In genomic region chr11:13354335-13354734, GRCh38 we compare ENCODE assay signal across 11 cellular contexts.
A peak's percentile ranks its signal among the peaks of the same experiment; 100 is the strongest.
DNase-seq lines count a peak whose midpoint lies in the region; ATAC-seq, FAIRE-seq and TF ChIP-seq lines count a peak whose summit lies in the region.
"Had no signal": no experiment of that assay in that cellular context is flagged by ENCODE, and none has a peak within 500 bp of the region (broad histone marks: within the 10 kb centered on the region; RNA-seq: fewer than 3 reads in every experiment).

No MANE protein-coding gene starts in this region.

- H3K79me2 ChIP-seq in Karpas-422 (ENCODE audit: low read length) (no peaks in the 10 kb centered on the region), K562 (ENCODE audit: control insufficient read depth, insufficient read depth, low read length) (no peaks in the 10 kb centered on the region), mesendoderm (ENCODE audit: control insufficient read depth, insufficient read depth, low read length) (no peaks in the 10 kb centered on the region)

- peak; percentile 82 for ATAC-seq in K562
- ATAC-seq in GM18867 (IDR thresholded peaks at IDR 0.05; ENCODE audit: unreplicated experiment) = no peak

- no peaks in the 10 kb centered on the region for H3K9me1 ChIP-seq in K562 (ENCODE audit: control insufficient read depth, insufficient read depth, low read length)

- no peak overlapping the region for H2BK15ac ChIP-seq in mesendoderm (replicated peaks; ENCODE audit: low read depth)

- TF ChIP-seq POLR2A in K562 (conservative IDR thresholded peaks at IDR 0.05) = no peak

- H3K56ac ChIP-seq in mesendoderm (ENCODE audit: low read length) = no peak overlapping the region

- H2AK5ac ChIP-seq in mesendoderm (ENCODE audit: low read length) = no peak overlapping the region

- H3K36me3 ChIP-seq in Karpas-422 (ENCODE audit: insufficient read depth, low read length) (no peaks in the 10 kb centered on the region), K562 (ENCODE audit: control insufficient read depth, insufficient read depth, low read length) (no peaks in the 10 kb centered on the region), mesendoderm (ENCODE audit: control insufficient read depth, insufficient read depth, low read length) (no peaks in the 10 kb centered on the region)

- H3K4me1 ChIP-seq in Karpas-422 (ENCODE audit: low read length) = no peaks in the 10 kb centered on the region
- 0 out of 5 replicates have a peak, but pooled peaks cover 0 to 3% of the 10 kb centered on the region in 2 experiments for H3K4me1 ChIP-seq in K562 (replicated peaks in 1 of 2; ENCODE audit: control insufficient read depth in 2 of 2, insufficient read depth in 2 of 2, low read length in 2 of 2)
- no peaks in the 10 kb centered on the region for H3K4me1 ChIP-seq in mesendoderm (ENCODE audit: control insufficient read depth, low read depth, low read length)

- no peak for TF ChIP-seq EP300 in K562 (IDR thresholded peaks at IDR 0.05; ENCODE audit: low read length)

- H3K27me3 ChIP-seq in Karpas-422 (ENCODE audit: low read length) (no peaks in the 10 kb centered on the region), K562 (ENCODE audit: control insufficient read depth in 2 of 2, insufficient read depth in 2 of 2, low read length in 2 of 2) (peaks cover 18 to 29% of the 10 kb centered on the region in 2 experiments; a peak in 3 of 5 replicates), mesendoderm (ENCODE audit: insufficient read depth, low read length, poor library complexity) (no peaks in the 10 kb centered on the region)

- H3K27ac ChIP-seq in Karpas-422 (ENCODE audit: low read length) = no peak overlapping the region
- H3K27ac ChIP-seq in K562 (ENCODE audit: extremely low read depth, low read depth, low read length) = no peak overlapping the region
- H3K27ac ChIP-seq in mesendoderm (ENCODE audit: low read depth, low read length) = no peak overlapping the region
- H3K27ac ChIP-seq: thoracic aorta had no signal

- 6% methylated on average over 6 of the region's 6 CpGs for WGBS in K562 (ENCODE audit: insufficient coverage, low coverage, missing lambda C conversion rate)
- WGBS in mesendoderm (ENCODE audit: extremely low coverage, insufficient coverage, low lambda C conversion rate) = no CpG with 5 or more reads among the region's 6 CpGs

- H3K9ac ChIP-seq in Karpas-422 (ENCODE audit: low read length) (no peak overlapping the region), K562 (ENCODE audit: insufficient read depth in 1 of 2, low read depth in 2 of 2, low read length in 2 of 2) (no peak overlapping the region), mesendoderm (ENCODE audit: low read length) (no peak overlapping the region)

- H4K5ac ChIP-seq in mesendoderm (ENCODE audit: low read length) = no peak overlapping the region

- no peak overlapping the region for H2BK120ac ChIP-seq in mesendoderm (ENCODE audit: low read depth, low read length)

- peak; percentile 33 to 68 (median 52); a peak in 5 of 6 replicates for TF ChIP-seq CTCF in K562 (IDR thresholded peaks at IDR 0.05 in 2 of 3, conservative IDR thresholded peaks at IDR 0.05 in 1 of 3; ENCODE audit: insufficient read depth in 2 of 3, low read depth in 1 of 3, low read length in 3 of 3)

- H3K4me3 ChIP-seq in Karpas-422 (ENCODE audit: low read length) (no peak overlapping the region), K562 (no peak overlapping the region), mesendoderm (ENCODE audit: low read length) (no peak overlapping the region)
- H3K4me3 ChIP-seq: thoracic aorta had no signal

- H4K20me1 ChIP-seq in Karpas-422 (ENCODE audit: insufficient read depth, low read depth, low read length) (no peaks in the 10 kb centered on the region), K562 (replicated peaks; ENCODE audit: control insufficient read depth, insufficient read depth, low read length) (no peaks in the 10 kb centered on the region)

- CTCF ChIA-PET in K562 (lab: Yijun Ruan, JAX; ENCODE audit: low intra/inter-chr PET ratio) = interaction anchor here (0.6 kb wide), 1 partner anchor 64 kb away, joined by 3 read pairs; no protein-coding TSS in a partner anchor

- POLR2A ChIA-PET in K562 (lab: Yijun Ruan, JAX) = interaction anchor here (0.6 to 1.3 kb wide), 3 partner anchors 9 to 20 kb away, joined by 3 read pairs; no protein-coding TSS in a partner anchor

- no peak overlapping the region for H2BK5ac ChIP-seq in mesendoderm (ENCODE audit: low read length)

- in situ Hi-C loops in K562 (cut with MboI) = no loop called here

- no peak overlapping the region for H3K18ac ChIP-seq in mesendoderm (ENCODE audit: low read length)

- no peak overlapping the region for H3K4ac ChIP-seq in mesendoderm (ENCODE audit: low read depth, low read length)

- no peaks in the 10 kb centered on the region for H3K9me3 ChIP-seq in Karpas-422 (ENCODE audit: low read length)
- H3K9me3 ChIP-seq in K562 (replicated peaks; ENCODE audit: control insufficient read depth, insufficient read depth, low read depth, low read length) = no peaks in the 10 kb centered on the region
- H3K9me3 ChIP-seq: thoracic aorta had no signal

- intact Hi-C loops in K562 (cut with micrococcal nuclease) (loop anchor here (10.0 kb wide), 1 partner anchor 110 kb away; the partner anchor contains the start of gene BTBD10), cardiac septum (cut with DNase I) (no loop called here)

- no peak overlapping the region for H3K23ac ChIP-seq in mesendoderm (ENCODE audit: low read length)

- peak; percentile 81 for FAIRE-seq in K562 (lab: Jason Lieb, UNC)

- no TSS peak for BruUV-seq in K562 (replicated peaks; lab: Mats Ljungman, UMichigan)

- TF ChIP-seq RAD21 in K562 (CRISPR knock-in tag; conservative IDR thresholded peaks at IDR 0.05 in 1 of 2, IDR thresholded peaks at IDR 0.05 in 1 of 2) = peak; percentile 20 to 68; a peak in 2 of 4 replicates

- H3K9me2 ChIP-seq in Karpas-422 (replicated peaks; ENCODE audit: insufficient read depth, low read length) = no peaks in the 10 kb centered on the region

- H2AFZ ChIP-seq in Karpas-422 (ENCODE audit: low read length) (no peak overlapping the region), K562 (ENCODE audit: low read depth, low read length) (no peak overlapping the region)

- DNase-seq in ELR (ENCODE audit: low read depth) (peak; percentile 37), Karpas-422 (peak; percentile 65), K562 (ENCODE audit: extremely low read depth in 1 of 4, low spot score in 3 of 4) (peak; percentile 19 to 41 (median 23)), mesendoderm (peak; percentile 80), NCI-H1048 (lab: John Stamatoyannopoulos, UW) (no peak), cardiac septum (ENCODE audit: low spot score) (no peak), HK-2 (ENCODE audit: unreplicated experiment) (no peak)
- DNase-seq: activated gamma-delta T cell, SHP77 had no signal

- H3K79me1 ChIP-seq in mesendoderm (ENCODE audit: low read length) = no peaks in the 10 kb centered on the region

- H3K4me2 ChIP-seq in Karpas-422 (ENCODE audit: low read depth, low read length, poor library complexity, severe bottlenecking) (no peak overlapping the region), K562 (ENCODE audit: insufficient read depth, low read length) (no peak overlapping the region), mesendoderm (ENCODE audit: low read length) (no peak overlapping the region)

- no peak overlapping the region for H4K8ac ChIP-seq in mesendoderm (ENCODE audit: low read depth, low read length)

TF ChIP-seq in K562, 482 proteins besides CTCF, POLR2A, EP300 and RAD21:
- TF ChIP-seq ZKSCAN3 (CRISPR knock-in tag; IDR thresholded peaks at IDR 0.05) (no peak), ADNP (tag; IDR thresholded peaks at IDR 0.05) (no peak), SMAD4 (CRISPR knock-in tag; conservative IDR thresholded peaks at IDR 0.05) (no peak), MYBL2 (IDR thresholded peaks at IDR 0.05; ENCODE audit: low read depth) (no peak), MYBL2 (CRISPR knock-in tag; IDR thresholded peaks at IDR 0.05; ENCODE audit: borderline replicate concordance) (no peak), ZNF77 (CRISPR knock-in tag; IDR thresholded peaks at IDR 0.05) (no peak), GABPA (tag; conservative IDR thresholded peaks at IDR 0.05; ENCODE audit: low read depth) (no peak), HMGN3 (IDR thresholded peaks at IDR 0.05; ENCODE audit: borderline replicate concordance, extremely low read depth, insufficient read length, low read depth, low read length) (no peak), PTBP1 (IDR thresholded peaks at IDR 0.05; ENCODE audit: low read depth, low read length) (no peak), SIRT6 (IDR thresholded peaks at IDR 0.05; ENCODE audit: low read depth, low read length) (no peak), OTX1 (CRISPR knock-in tag; IDR thresholded peaks at IDR 0.05) (no peak), SIX5 (IDR thresholded peaks at IDR 0.05; ENCODE audit: borderline replicate concordance in 1 of 2, insufficient read depth in 1 of 2, low read depth in 1 of 2, low read length in 2 of 2) (no peak), ZBTB8A (IDR thresholded peaks at IDR 0.05; ENCODE audit: partially characterized antibody) (no peak), DIDO1 (tag; IDR thresholded peaks at IDR 0.05; ENCODE audit: low read depth) (no peak)
- TF ChIP-seq, protein P1, sequence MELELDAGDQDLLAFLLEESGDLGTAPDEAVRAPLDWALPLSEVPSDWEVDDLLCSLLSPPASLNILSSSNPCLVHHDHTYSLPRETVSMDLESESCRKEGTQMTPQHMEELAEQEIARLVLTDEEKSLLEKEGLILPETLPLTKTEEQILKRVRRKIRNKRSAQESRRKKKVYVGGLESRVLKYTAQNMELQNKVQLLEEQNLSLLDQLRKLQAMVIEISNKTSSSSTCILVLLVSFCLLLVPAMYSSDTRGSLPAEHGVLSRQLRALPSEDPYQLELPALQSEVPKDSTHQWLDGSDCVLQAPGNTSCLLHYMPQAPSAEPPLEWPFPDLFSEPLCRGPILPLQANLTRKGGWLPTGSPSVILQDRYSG (tag; conservative IDR thresholded peaks at IDR 0.05; ENCODE audit: low read depth) = no peak

Comparison
In these comparisons a context has a peak if more than half of its experiments do, and no peak if none do; other contexts are left out.
1. DNase-seq: peak in ELR (single experiment), Karpas-422 (single experiment), K562 (4 of 4) and mesendoderm (single experiment); none in NCI-H1048 (single experiment), cardiac septum (single experiment) and HK-2 (single experiment).